8 cellular contexts compared by ENCODE assay signal in genomic region chr10:73848821-73849489, GRCh38. TPM values are rescaled to one million over a fixed set of nuclear protein-coding genes. Genes with fewer than 3 reads are reported as not detected.
DNase-seq lines count a peak whose midpoint lies in the region; ATAC-seq, FAIRE-seq and TF ChIP-seq lines count a peak whose summit lies in the region.

No MANE protein-coding gene starts in this region.

- DNase-seq in GM04504 (ENCODE audit: low read depth) (peak; percentile 55), H54 (ENCODE audit: insufficient read length, low spot score) (peak; percentile 93), LoVo (ENCODE audit: low spot score) (peak; percentile 61), SKM-1 treated with dmso at 0.1 percent for 144 hours (lab: John Stamatoyannopoulos, UW; ENCODE audit: unreplicated experiment) (peak; percentile 98), Right ventricle myocardium superior (peak; percentile 91), posterior vena cava (ENCODE audit: low spot score) (peak; percentile 96), upper lobe of right lung (peak; percentile 88)
- DNase-seq in activated naive CD4-positive, alpha-beta T cell treated with anti-CD3 and anti-CD28 coated beads, Interleukin-2, amount 50 U/mL, for 72 hours (ENCODE audit: low spot score in 2 of 2), result peak; percentile 88 to 96

- H3K36me3 Mint-ChIP-seq in activated naive CD4-positive, alpha-beta T cell treated with anti-CD3 and anti-CD28 coated beads, Interleukin-2, amount 50 U/mL, for 72 hours, result peaks cover 0 to 6% of the 10 kb centered on the region in 2 donors

- peak overlapping the region; percentile 60 for H3K27ac ChIP-seq in upper lobe of right lung

- peaks cover 26% of the 10 kb centered on the region for H3K4me1 ChIP-seq in upper lobe of right lung

- peak; percentile 99 to 100 for ATAC-seq in activated naive CD4-positive, alpha-beta T cell treated with anti-CD3 and anti-CD28 coated beads, Interleukin-2, amount 50 U/mL, for 72 hours
- ATAC-seq in Right ventricle myocardium superior (ENCODE audit: poor library complexity) (peak; percentile 95), upper lobe of right lung (peak; percentile 93)

- no peak for TF ChIP-seq POLR2A in H54 (IDR thresholded peaks at IDR 0.05; ENCODE audit: low read depth, low read length)

- intact Hi-C loops in Right ventricle myocardium superior (cut with DNase I) (loop anchor here (1.0 kb wide), 1 partner anchor 30 kb away; no protein-coding TSS in a partner anchor), posterior vena cava (cut with DNase I) (loop anchor here (2.0 to 5.0 kb wide), 2 partner anchors 30 to 33 kb away; no protein-coding TSS in a partner anchor), upper lobe of right lung (cut with DNase I) (no loop called here)

- H3K27ac Mint-ChIP-seq in activated naive CD4-positive, alpha-beta T cell treated with anti-CD3 and anti-CD28 coated beads, Interleukin-2, amount 50 U/mL, for 72 hours, result peak overlapping the region; percentile 70 to 95

- TF ChIP-seq CTCF in upper lobe of right lung (IDR thresholded peaks at IDR 0.05), result peak; percentile 99

- H3K9me3 Mint-ChIP-seq in activated naive CD4-positive, alpha-beta T cell treated with anti-CD3 and anti-CD28 coated beads, Interleukin-2, amount 50 U/mL, for 72 hours, result no peaks in the 10 kb centered on the region

- no peak overlapping the region for H3K4me3 ChIP-seq in upper lobe of right lung

- no peaks in the 10 kb centered on the region for H3K27me3 ChIP-seq in upper lobe of right lung

- H3K9me3 ChIP-seq in upper lobe of right lung, result no peaks in the 10 kb centered on the region

- H3K36me3 ChIP-seq in upper lobe of right lung, result peaks cover 63% of the 10 kb centered on the region

- peak; percentile 11 for FAIRE-seq in H54 (lab: Jason Lieb, UNC)

RNA-seq across cellular contexts. Expression of gene CAMK2G, which starts 25.4 kb away (rescaled TPM):
- 10 to 100 TPM; 26.2 to 39.7 TPM for total RNA-seq in activated naive CD4-positive, alpha-beta T cell treated with anti-CD3 and anti-CD28 coated beads, Interleukin-2, amount 50 U/mL, for 72 hours
- total RNA-seq in Right ventricle myocardium superior (11.2 TPM), posterior vena cava (10 to 100 TPM; 70.1 to 78.8 TPM), upper lobe of right lung (36.2 TPM)

RNA-seq across cellular contexts. Expression of gene NDST2, which starts 37.6 kb away (rescaled TPM):
- total RNA-seq in activated naive CD4-positive, alpha-beta T cell treated with anti-CD3 and anti-CD28 coated beads, Interleukin-2, amount 50 U/mL, for 72 hours, result 10 to 100 TPM; 66.1 to 76.9 TPM
- total RNA-seq in Right ventricle myocardium superior (10.4 TPM), posterior vena cava (10 to 100 TPM; 23.4 to 24.4 TPM), upper lobe of right lung (35.0 TPM)
